ENCODE assay signal across 8 cellular contexts in the genomic region with DNA sequence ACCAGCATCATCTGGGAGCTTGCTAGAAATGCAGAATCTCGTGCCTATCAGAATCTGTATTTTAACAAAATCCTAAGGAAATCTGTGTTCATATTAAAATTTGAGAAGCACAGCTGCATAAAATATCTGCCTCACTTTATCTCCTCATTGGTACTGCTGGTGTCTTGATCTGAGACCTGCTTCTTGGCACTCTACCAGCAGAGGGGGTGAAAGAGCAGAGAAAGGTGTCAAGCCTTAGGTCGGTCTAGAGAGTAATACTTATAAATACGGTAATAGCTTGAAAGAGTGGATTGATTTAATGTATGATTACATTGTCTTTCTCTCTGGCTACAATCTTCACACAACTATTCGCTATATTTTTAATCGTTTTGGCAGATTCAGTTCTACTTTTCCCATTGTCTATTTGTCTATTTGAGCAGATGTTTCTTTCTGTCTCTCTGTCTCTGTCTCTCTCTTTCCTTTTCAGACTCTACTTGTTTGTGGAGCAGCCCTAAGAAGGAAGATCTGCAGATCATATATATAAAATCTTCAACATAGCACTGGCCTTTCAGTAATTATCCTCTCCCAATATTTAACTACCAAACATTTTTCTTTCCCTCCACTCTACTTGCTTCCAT. TPM values are rescaled to one million over a fixed set of nuclear protein-coding genes. Genes with fewer than 3 reads are reported as not detected.
DNase-seq lines count a peak whose midpoint lies in the region; ATAC-seq, FAIRE-seq and TF ChIP-seq lines count a peak whose summit lies in the region.

No MANE protein-coding gene starts in this region.

- FAIRE-seq in small intestine (lab: Jason Lieb, UNC): peak; percentile 10

- peak; percentile 73 for TF ChIP-seq CTCF in PC-9 (conservative IDR thresholded peaks at IDR 0.05)

- H4K20me1 ChIP-seq in PC-9 (ENCODE audit: insufficient read depth): no peaks in the 10 kb centered on the region

- no peak overlapping the region for H2AFZ ChIP-seq in PC-9

- H3K4me3 ChIP-seq in PC-9: no peak overlapping the region
- no peak overlapping the region for H3K4me3 ChIP-seq in small intestine (ENCODE audit: low read depth in 1 of 2, low read length in 2 of 2)

- H3K9me2 ChIP-seq in PC-9 (ENCODE audit: insufficient read depth): no peaks in the 10 kb centered on the region

- H3K27ac ChIP-seq in PC-9 (no peak overlapping the region), small intestine (ENCODE audit: low read depth in 1 of 2, low read length in 1 of 2) (no peak overlapping the region)

- H3K4me1 ChIP-seq in PC-9 (replicated peaks; ENCODE audit: insufficient read depth): no peaks in the 10 kb centered on the region
- H3K4me1 ChIP-seq in small intestine (ENCODE audit: control insufficient read depth in 2 of 2, insufficient read depth in 1 of 2, low read depth in 1 of 2, low read length in 1 of 2): no peaks in the 10 kb centered on the region

- POLR2A ChIA-PET in PC-9 (lab: Charles Lee; ENCODE audit: unreplicated experiment): no interaction called here

- no peak overlapping the region for H3K4me2 ChIP-seq in PC-9

- H3F3A ChIP-seq in PC-9 (ENCODE audit: insufficient read depth, low read depth): no peaks in the 10 kb centered on the region

- H3K79me2 ChIP-seq in PC-9 (ENCODE audit: low read depth): no peaks in the 10 kb centered on the region

- 1 to 6% (median 3%) methylated on average over 5 of the region's 5 CpGs for WGBS in small intestine, 3 donors

- H3K36me3 ChIP-seq in PC-9 (ENCODE audit: low read depth) (no peaks in the 10 kb centered on the region), small intestine (ENCODE audit: control insufficient read depth in 2 of 2, insufficient read depth in 2 of 2, low read length in 2 of 2) (no peaks in the 10 kb centered on the region)

- peak; percentile 13 for DNase-seq in ELF-1 (ENCODE audit: low read depth, low spot score)
- peak in 44 of 76 experiments; percentile 1 to 60 (median 25) for DNase-seq in HUDEP-2 (lab: John Stamatoyannopoulos, UW; ENCODE audit: unreplicated experiment in 76 of 76)
- DNase-seq in PC-9: peak in 1 of 2 experiments; percentile 40
- DNase-seq in activated T-cell treated with anti-CD3 and anti-CD28 coated beads for 48 hours (ENCODE audit: low read depth): peak; percentile 43
- DNase-seq in foreskin melanocyte: peak; percentile 53
- DNase-seq in small intestine: peak; percentile 84
- no peak for DNase-seq in middle frontal gyrus (ENCODE audit: extremely low spot score, low spot score)

- no TSS peak for BruUV-seq in PC-9 (replicated peaks; lab: Mats Ljungman, UMichigan)

- intact Hi-C loops in PC-9 (cut with micrococcal nuclease; ENCODE audit: unreplicated experiment): loop anchor here (1.0 to 5.0 kb wide), 2 partner anchors 69 to 145 kb away; no protein-coding TSS in a partner anchor

- ATAC-seq in GM21576 (IDR thresholded peaks at IDR 0.05; ENCODE audit: unreplicated experiment): peak; percentile 98

- H3K27me3 ChIP-seq in PC-9 (ENCODE audit: insufficient read depth, low read depth) (no peaks in the 10 kb centered on the region), small intestine (ENCODE audit: control insufficient read depth in 2 of 2, insufficient read depth in 2 of 2, low read length in 2 of 2) (peaks cover 0 to 2% of the 10 kb centered on the region in 2 donors)

- no peaks in the 10 kb centered on the region for H3K9me3 ChIP-seq in PC-9 (ENCODE audit: insufficient read depth, low read depth)
- no peaks in the 10 kb centered on the region for H3K9me3 ChIP-seq in small intestine (ENCODE audit: control insufficient read depth, low read depth)

- CTCF ChIA-PET in PC-9 (lab: Charles Lee): interaction anchor here (1.6 to 1.7 kb wide), 2 partner anchors 67 to 144 kb away, joined by 4 to 8 read pairs; no protein-coding TSS in a partner anchor

RNA-seq across cellular contexts. Expression of gene GCG, which starts 1.7 kb away (rescaled TPM):
- not detected in 2 replicates for total RNA-seq in PC-9 (2021)
- polyA plus RNA-seq in small intestine: 10 to 100 TPM in 2 of 3 donors, 1 to 10 TPM in 1; 4.1 to 15.5 (median 12.7) TPM
